Comparison of ENCODE assay signal across 1 cellular context in the genomic region with DNA sequence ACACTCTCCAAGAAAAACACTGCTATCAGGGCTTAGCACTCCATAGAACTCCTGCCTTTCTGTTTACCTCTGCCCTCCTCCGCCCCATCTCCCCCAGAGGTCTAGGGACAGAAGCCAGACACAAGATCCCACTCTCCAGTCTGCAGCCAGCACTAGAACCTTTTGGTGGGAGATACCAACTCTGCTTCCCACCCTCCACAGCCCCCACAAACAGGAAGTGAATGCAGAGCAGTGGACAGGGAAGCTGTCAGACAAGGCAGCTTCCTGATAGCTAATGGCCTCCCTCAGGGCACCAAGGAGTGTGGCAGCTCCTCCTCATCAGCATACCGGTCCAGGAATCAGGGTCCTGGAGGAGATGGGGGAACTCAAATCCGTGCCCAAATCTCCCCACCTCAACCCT.
A peak's percentile ranks its signal among the peaks of the same experiment; 100 is the strongest.
TF ChIP-seq lines count a peak whose summit lies in the region.

No MANE protein-coding gene starts in this region.

TF ChIP-seq in K562, 482 proteins besides CTCF, POLR2A, EP300 and RAD21 (continues in another document):
- TF ChIP-seq NCOA1 (IDR thresholded peaks at IDR 0.05; ENCODE audit: low read depth) (no peak), RNF2 (IDR thresholded peaks at IDR 0.05) (no peak), GABPA (tag; conservative IDR thresholded peaks at IDR 0.05; ENCODE audit: low read depth) (0 out of 2 replicates have a peak, but pooled peaks have one; percentile 27), KDM5B (IDR thresholded peaks at IDR 0.05; ENCODE audit: insufficient replicate concordance, low read depth, low read length) (no peak), ILK (tag; IDR thresholded peaks at IDR 0.05; ENCODE audit: borderline replicate concordance, low read depth) (no peak), WHSC1 (IDR thresholded peaks at IDR 0.05; ENCODE audit: low read length) (no peak), EGR1 (conservative IDR thresholded peaks at IDR 0.05) (peak; percentile 19; the same call in 1 of the 2 replicates), FOXP1 (CRISPR knock-in tag; IDR thresholded peaks at IDR 0.05) (no peak), SP1 (CRISPR knock-in tag; IDR thresholded peaks at IDR 0.05) (no peak), PYGO2 (tag; IDR thresholded peaks at IDR 0.05) (no peak), ZNF785 (CRISPR knock-in tag; IDR thresholded peaks at IDR 0.05) (no peak), EZH2 (IDR thresholded peaks at IDR 0.05; ENCODE audit: borderline replicate concordance, low read depth, low read length) (no peak), SP2 (IDR thresholded peaks at IDR 0.05; ENCODE audit: extremely low read depth, low read depth, low read length, poor library complexity, severe bottlenecking) (no peak), ZNF143 (CRISPR knock-in tag; IDR thresholded peaks at IDR 0.05) (no peak), SMARCE1 (IDR thresholded peaks at IDR 0.05) (no peak), TCFL5 (CRISPR knock-in tag; conservative IDR thresholded peaks at IDR 0.05) (no peak), HCFC1 (IDR thresholded peaks at IDR 0.05; ENCODE audit: low read depth, low read length) (no peak), MECOM (CRISPR knock-in tag; IDR thresholded peaks at IDR 0.05) (no peak), ZNF239 (CRISPR knock-in tag; IDR thresholded peaks at IDR 0.05) (no peak), SPI1 (IDR thresholded peaks at IDR 0.05; ENCODE audit: borderline replicate concordance, low read depth, low read length) (peak; percentile 68; the same call in 1 of the 2 replicates), ZKSCAN8 (CRISPR knock-in tag; IDR thresholded peaks at IDR 0.05) (no peak), NUFIP1 (IDR thresholded peaks at IDR 0.05; ENCODE audit: partially characterized antibody) (no peak), YY1 (IDR thresholded peaks at IDR 0.05; ENCODE audit: borderline replicate concordance in 1 of 3, control insufficient read depth in 1 of 3, extremely low read depth in 1 of 3, insufficient read depth in 3 of 3, insufficient read length in 1 of 3, insufficient replicate concordance in 2 of 3, low read depth in 1 of 3, low read length in 2 of 3) (peak in 1 of 3 experiments; percentile 38), SMAD4 (CRISPR knock-in tag; conservative IDR thresholded peaks at IDR 0.05) (no peak), HDAC8 (tag; IDR thresholded peaks at IDR 0.05) (no peak)
- TF ChIP-seq, protein P1, sequence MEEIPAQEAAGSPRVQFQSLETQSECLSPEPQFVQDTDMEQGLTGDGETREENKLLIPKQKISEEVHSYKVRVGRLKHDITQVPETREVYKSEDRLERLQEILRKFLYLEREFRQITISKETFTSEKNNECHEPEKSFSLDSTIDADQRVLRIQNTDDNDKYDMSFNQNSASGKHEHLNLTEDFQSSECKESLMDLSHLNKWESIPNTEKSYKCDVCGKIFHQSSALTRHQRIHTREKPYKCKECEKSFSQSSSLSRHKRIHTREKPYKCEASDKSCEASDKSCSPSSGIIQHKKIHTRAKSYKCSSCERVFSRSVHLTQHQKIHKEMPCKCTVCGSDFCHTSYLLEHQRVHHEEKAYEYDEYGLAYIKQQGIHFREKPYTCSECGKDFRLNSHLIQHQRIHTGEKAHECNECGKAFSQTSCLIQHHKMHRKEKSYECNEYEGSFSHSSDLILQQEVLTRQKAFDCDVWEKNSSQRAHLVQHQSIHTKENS (CRISPR knock-in tag; IDR thresholded peaks at IDR 0.05): no peak
- TF ChIP-seq, protein P2, sequence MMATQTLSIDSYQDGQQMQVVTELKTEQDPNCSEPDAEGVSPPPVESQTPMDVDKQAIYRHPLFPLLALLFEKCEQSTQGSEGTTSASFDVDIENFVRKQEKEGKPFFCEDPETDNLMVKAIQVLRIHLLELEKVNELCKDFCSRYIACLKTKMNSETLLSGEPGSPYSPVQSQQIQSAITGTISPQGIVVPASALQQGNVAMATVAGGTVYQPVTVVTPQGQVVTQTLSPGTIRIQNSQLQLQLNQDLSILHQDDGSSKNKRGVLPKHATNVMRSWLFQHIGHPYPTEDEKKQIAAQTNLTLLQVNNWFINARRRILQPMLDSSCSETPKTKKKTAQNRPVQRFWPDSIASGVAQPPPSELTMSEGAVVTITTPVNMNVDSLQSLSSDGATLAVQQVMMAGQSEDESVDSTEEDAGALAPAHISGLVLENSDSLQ (IDR thresholded peaks at IDR 0.05): peak; percentile 76
- TF ChIP-seq, protein P3, sequence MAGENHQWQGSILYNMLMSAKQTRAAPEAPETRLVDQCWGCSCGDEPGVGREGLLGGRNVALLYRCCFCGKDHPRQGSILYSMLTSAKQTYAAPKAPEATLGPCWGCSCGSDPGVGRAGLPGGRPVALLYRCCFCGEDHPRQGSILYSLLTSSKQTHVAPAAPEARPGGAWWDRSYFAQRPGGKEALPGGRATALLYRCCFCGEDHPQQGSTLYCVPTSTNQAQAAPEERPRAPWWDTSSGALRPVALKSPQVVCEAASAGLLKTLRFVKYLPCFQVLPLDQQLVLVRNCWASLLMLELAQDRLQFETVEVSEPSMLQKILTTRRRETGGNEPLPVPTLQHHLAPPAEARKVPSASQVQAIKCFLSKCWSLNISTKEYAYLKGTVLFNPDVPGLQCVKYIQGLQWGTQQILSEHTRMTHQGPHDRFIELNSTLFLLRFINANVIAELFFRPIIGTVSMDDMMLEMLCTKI (IDR thresholded peaks at IDR 0.05; ENCODE audit: partially characterized antibody): no peak
- TF ChIP-seq, protein P4, sequence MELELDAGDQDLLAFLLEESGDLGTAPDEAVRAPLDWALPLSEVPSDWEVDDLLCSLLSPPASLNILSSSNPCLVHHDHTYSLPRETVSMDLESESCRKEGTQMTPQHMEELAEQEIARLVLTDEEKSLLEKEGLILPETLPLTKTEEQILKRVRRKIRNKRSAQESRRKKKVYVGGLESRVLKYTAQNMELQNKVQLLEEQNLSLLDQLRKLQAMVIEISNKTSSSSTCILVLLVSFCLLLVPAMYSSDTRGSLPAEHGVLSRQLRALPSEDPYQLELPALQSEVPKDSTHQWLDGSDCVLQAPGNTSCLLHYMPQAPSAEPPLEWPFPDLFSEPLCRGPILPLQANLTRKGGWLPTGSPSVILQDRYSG (tag; conservative IDR thresholded peaks at IDR 0.05; ENCODE audit: low read depth): no peak
- TF ChIP-seq, protein P5, sequence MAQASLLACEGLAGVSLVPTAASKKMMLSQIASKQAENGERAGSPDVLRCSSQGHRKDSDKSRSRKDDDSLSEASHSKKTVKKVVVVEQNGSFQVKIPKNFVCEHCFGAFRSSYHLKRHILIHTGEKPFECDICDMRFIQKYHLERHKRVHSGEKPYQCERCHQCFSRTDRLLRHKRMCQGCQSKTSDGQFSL (CRISPR knock-in tag; IDR thresholded peaks at IDR 0.05): no peak
- TF ChIP-seq, protein P5 (tag; IDR thresholded peaks at IDR 0.05): no peak
- TF ChIP-seq, protein P6, sequence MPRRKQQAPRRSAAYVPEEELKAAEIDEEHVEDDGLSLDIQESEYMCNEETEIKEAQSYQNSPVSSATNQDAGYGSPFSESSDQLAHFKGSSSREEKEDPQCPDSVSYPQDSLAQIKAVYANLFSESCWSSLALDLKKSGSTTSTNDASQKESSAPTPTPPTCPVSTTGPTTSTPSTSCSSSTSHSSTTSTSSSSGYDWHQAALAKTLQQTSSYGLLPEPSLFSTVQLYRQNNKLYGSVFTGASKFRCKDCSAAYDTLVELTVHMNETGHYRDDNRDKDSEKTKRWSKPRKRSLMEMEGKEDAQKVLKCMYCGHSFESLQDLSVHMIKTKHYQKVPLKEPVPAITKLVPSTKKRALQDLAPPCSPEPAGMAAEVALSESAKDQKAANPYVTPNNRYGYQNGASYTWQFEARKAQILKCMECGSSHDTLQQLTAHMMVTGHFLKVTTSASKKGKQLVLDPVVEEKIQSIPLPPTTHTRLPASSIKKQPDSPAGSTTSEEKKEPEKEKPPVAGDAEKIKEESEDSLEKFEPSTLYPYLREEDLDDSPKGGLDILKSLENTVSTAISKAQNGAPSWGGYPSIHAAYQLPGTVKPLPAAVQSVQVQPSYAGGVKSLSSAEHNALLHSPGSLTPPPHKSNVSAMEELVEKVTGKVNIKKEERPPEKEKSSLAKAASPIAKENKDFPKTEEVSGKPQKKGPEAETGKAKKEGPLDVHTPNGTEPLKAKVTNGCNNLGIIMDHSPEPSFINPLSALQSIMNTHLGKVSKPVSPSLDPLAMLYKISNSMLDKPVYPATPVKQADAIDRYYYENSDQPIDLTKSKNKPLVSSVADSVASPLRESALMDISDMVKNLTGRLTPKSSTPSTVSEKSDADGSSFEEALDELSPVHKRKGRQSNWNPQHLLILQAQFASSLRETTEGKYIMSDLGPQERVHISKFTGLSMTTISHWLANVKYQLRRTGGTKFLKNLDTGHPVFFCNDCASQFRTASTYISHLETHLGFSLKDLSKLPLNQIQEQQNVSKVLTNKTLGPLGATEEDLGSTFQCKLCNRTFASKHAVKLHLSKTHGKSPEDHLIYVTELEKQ (CRISPR knock-in tag; IDR thresholded peaks at IDR 0.05): no peak
- TF ChIP-seq, protein P7, sequence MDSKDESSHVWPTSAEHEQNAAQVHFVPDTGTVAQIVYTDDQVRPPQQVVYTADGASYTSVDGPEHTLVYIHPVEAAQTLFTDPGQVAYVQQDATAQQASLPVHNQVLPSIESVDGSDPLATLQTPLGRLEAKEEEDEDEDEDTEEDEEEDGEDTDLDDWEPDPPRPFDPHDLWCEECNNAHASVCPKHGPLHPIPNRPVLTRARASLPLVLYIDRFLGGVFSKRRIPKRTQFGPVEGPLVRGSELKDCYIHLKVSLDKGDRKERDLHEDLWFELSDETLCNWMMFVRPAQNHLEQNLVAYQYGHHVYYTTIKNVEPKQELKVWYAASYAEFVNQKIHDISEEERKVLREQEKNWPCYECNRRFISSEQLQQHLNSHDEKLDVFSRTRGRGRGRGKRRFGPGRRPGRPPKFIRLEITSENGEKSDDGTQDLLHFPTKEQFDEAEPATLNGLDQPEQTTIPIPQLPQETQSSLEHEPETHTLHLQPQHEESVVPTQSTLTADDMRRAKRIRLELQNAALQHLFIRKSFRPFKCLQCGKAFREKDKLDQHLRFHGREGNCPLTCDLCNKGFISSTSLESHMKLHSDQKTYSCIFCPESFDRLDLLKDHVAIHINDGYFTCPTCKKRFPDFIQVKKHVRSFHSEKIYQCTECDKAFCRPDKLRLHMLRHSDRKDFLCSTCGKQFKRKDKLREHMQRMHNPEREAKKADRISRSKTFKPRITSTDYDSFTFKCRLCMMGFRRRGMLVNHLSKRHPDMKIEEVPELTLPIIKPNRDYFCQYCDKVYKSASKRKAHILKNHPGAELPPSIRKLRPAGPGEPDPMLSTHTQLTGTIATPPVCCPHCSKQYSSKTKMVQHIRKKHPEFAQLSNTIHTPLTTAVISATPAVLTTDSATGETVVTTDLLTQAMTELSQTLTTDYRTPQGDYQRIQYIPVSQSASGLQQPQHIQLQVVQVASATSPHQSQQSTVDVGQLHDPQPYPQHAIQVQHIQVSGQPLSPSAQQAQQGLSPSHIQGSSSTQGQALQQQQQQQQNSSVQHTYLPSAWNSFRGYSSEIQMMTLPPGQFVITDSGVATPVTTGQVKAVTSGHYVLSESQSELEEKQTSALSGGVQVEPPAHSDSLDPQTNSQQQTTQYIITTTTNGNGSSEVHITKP (IDR thresholded peaks at IDR 0.05; ENCODE audit: partially characterized antibody): peak; percentile 69
- TF ChIP-seq, protein P8, sequence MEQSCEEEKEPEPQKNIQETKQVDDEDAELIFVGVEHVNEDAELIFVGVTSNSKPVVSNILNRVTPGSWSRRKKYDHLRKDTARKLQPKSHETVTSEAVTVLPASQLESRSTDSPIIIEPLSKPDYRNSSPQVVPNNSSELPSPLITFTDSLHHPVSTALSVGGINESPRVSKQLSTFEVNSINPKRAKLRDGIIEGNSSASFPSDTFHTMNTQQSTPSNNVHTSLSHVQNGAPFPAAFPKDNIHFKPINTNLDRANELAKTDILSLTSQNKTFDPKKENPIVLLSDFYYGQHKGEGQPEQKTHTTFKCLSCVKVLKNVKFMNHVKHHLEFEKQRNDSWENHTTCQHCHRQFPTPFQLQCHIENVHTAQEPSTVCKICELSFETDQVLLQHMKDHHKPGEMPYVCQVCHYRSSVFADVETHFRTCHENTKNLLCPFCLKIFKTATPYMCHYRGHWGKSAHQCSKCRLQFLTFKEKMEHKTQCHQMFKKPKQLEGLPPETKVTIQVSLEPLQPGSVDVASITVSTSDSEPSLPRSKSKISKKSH (CRISPR knock-in tag; IDR thresholded peaks at IDR 0.05): no peak
- TF ChIP-seq, protein P9, sequence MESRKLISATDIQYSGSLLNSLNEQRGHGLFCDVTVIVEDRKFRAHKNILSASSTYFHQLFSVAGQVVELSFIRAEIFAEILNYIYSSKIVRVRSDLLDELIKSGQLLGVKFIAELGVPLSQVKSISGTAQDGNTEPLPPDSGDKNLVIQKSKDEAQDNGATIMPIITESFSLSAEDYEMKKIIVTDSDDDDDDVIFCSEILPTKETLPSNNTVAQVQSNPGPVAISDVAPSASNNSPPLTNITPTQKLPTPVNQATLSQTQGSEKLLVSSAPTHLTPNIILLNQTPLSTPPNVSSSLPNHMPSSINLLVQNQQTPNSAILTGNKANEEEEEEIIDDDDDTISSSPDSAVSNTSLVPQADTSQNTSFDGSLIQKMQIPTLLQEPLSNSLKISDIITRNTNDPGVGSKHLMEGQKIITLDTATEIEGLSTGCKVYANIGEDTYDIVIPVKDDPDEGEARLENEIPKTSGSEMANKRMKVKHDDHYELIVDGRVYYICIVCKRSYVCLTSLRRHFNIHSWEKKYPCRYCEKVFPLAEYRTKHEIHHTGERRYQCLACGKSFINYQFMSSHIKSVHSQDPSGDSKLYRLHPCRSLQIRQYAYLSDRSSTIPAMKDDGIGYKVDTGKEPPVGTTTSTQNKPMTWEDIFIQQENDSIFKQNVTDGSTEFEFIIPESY (CRISPR knock-in tag; IDR thresholded peaks at IDR 0.05): no peak
